In genomic region chr2:210567279-210567678, GRCh38 we compare ENCODE assay signal across 30 cellular contexts.
"Had no signal": no experiment of that assay in that cellular context is flagged by ENCODE, and none has a peak within 500 bp of the region (broad histone marks: within the 10 kb centered on the region; RNA-seq: fewer than 3 reads in every experiment).

No MANE protein-coding gene starts in this region.

- ATAC-seq: natural killer cell; psoas muscle; right cardiac atrium; sciatic nerve; stimulated activated memory B cell treated with anti-CD40 and anti-IgM and Interleukin-4, amounts not matched to agents 10 μg/mL and 1 μg/mL and 100 μg/mL, for 72 hours; stimulated activated naive CD8-positive, alpha-beta T cell treated with anti-CD3 and anti-CD28 coated beads, Interleukin-15, amount 100 ng/mL, for 72 hours; stimulated activated naive CD8-positive, alpha-beta T cell treated with anti-CD3 and anti-CD28 coated beads, Interleukin-15, Interleukin-2, amounts not matched to agents 100 U/mL and 50 U/mL, for 24 hours had no signal

- H3K27me3 Mint-ChIP-seq: progenitor cell of endocrine pancreas; stimulated activated naive CD8-positive, alpha-beta T cell treated with anti-CD3 and anti-CD28 coated beads, Interleukin-15, amount 100 ng/mL, for 72 hours had no signal

- H3K4me3 Mint-ChIP-seq: natural killer cell; nephron; neural progenitor cell; stimulated activated memory B cell treated with anti-CD40 and anti-IgM and Interleukin-4, amounts not matched to agents 10 μg/mL and 1 μg/mL and 100 μg/mL, for 72 hours; stimulated activated naive CD8-positive, alpha-beta T cell treated with anti-CD3 and anti-CD28 coated beads, Interleukin-15, amount 100 ng/mL, for 72 hours had no signal

- H3K36me3 ChIP-seq: neural progenitor cell, ovary, spleen, thoracic aorta, thyroid gland, tibial nerve, upper lobe of left lung, vagina had no signal

- H3K9me3 ChIP-seq: ovary, psoas muscle, spleen, thoracic aorta, thyroid gland, tibial nerve, upper lobe of left lung, vagina had no signal

- H3K4me2 ChIP-seq: neural progenitor cell, smooth muscle cell had no signal

- H3K4me3 ChIP-seq: neural progenitor cell, ovary, psoas muscle, skin epidermis, smooth muscle cell, spleen, thoracic aorta, thyroid gland, tibial nerve, upper lobe of left lung, vagina had no signal

- H3K36me3 Mint-ChIP-seq: natural killer cell; neural progenitor cell; stimulated activated memory B cell treated with anti-CD40 and anti-IgM and Interleukin-4, amounts not matched to agents 10 μg/mL and 1 μg/mL and 100 μg/mL, for 72 hours had no signal

- H2AFZ ChIP-seq: neural progenitor cell, parathyroid adenoma had no signal

- H3K27ac Mint-ChIP-seq: natural killer cell; nephron; neural progenitor cell; progenitor cell of endocrine pancreas; stimulated activated memory B cell treated with anti-CD40 and anti-IgM and Interleukin-4, amounts not matched to agents 10 μg/mL and 1 μg/mL and 100 μg/mL, for 72 hours; stimulated activated naive CD8-positive, alpha-beta T cell treated with anti-CD3 and anti-CD28 coated beads, Interleukin-15, amount 100 ng/mL, for 72 hours had no signal

- H3K4me1 ChIP-seq: neural progenitor cell, parathyroid adenoma, psoas muscle, spleen, thyroid gland, tibial nerve, upper lobe of left lung, vagina had no signal

- FAIRE-seq: urothelium cell line had no signal

- H3K79me2 ChIP-seq: parathyroid adenoma had no signal

- DNase-seq: natural killer cell; occipital lobe; ovary; posterior cingulate gyrus; psoas muscle; right cardiac atrium; spleen; stimulated activated CD4-positive, alpha-beta T cell treated with anti-CD3 and anti-CD28 coated beads, Interleukin-12 subunit alpha, Interleukin-12 subunit beta, amount 100 ng/mL, for 4 hours; stimulated activated CD4-positive, alpha-beta T cell treated with anti-CD3 and anti-CD28 coated beads, Interleukin-1b, Interleukin-23, amount 100 ng/mL, for 48 hours; stimulated activated CD4-positive, alpha-beta T cell treated with anti-CD3 and anti-CD28 coated beads, Interleukin-4, amount 100 ng/mL, for 1 hour; stimulated activated CD4-positive, alpha-beta T cell treated with anti-CD3 and anti-CD28 coated beads, Interleukin-4, amount 100 ng/mL, for 4 hours; stimulated activated CD8-positive, alpha-beta memory T cell treated with anti-CD3 and anti-CD28 coated beads, Interleukin-4, amount 100 ng/mL, for 48 hours; stimulated activated naive CD4-positive, alpha-beta T cell; stimulated activated naive CD8-positive, alpha-beta T cell treated with anti-CD3 and anti-CD28 coated beads, Interleukin-15, amount 100 ng/mL, for 72 hours; stimulated activated naive CD8-positive, alpha-beta T cell treated with anti-CD3 and anti-CD28 coated beads, Interleukin-15, Interleukin-2, amounts not matched to agents 100 U/mL and 50 U/mL, for 24 hours; thyroid gland; trophoblast cell; upper lobe of left lung had no signal

- H3K27me3 ChIP-seq: neural progenitor cell, ovary, spleen, thyroid gland, tibial nerve, upper lobe of left lung, vagina had no signal

- H3K9me3 Mint-ChIP-seq: natural killer cell; nephron; neural progenitor cell; stimulated activated memory B cell treated with anti-CD40 and anti-IgM and Interleukin-4, amounts not matched to agents 10 μg/mL and 1 μg/mL and 100 μg/mL, for 72 hours; stimulated activated naive CD8-positive, alpha-beta T cell treated with anti-CD3 and anti-CD28 coated beads, Interleukin-15, amount 100 ng/mL, for 72 hours had no signal

- H3K4me1 Mint-ChIP-seq: natural killer cell; neural progenitor cell; stimulated activated memory B cell treated with anti-CD40 and anti-IgM and Interleukin-4, amounts not matched to agents 10 μg/mL and 1 μg/mL and 100 μg/mL, for 72 hours; stimulated activated naive CD8-positive, alpha-beta T cell treated with anti-CD3 and anti-CD28 coated beads, Interleukin-15, amount 100 ng/mL, for 72 hours had no signal

- H3K27ac ChIP-seq: neural progenitor cell, ovary, parathyroid adenoma, psoas muscle, skin epidermis, spleen, thoracic aorta, thyroid gland, tibial nerve, upper lobe of left lung, vagina had no signal

- H3K9ac ChIP-seq: neural progenitor cell, parathyroid adenoma had no signal
